ENCODE assay signal across 1 cellular context in the genomic region with DNA sequence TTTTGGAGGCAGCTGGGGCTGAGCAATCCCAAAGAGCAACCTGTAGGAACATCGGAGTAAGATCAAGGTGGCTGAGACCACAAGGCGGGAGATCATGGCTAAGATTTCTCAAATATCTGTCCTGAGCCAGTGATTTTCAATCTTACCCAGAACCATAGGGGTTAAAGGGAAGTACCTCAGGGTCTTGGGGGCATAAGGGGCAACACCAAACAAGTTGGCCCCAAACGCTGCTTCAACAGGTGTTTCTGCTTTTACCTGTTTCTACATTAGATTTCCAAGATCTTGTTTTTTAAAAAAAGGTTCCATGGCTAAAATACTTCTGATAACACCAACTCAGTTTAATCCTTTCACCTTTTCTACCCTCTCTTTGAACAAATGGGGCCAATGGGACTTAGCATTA.
TF ChIP-seq lines count a peak whose summit lies in the region.

No MANE protein-coding gene starts in this region.

TF ChIP-seq in K562, 482 proteins besides CTCF, POLR2A, EP300 and RAD21:
- TF ChIP-seq RBFOX2 (IDR thresholded peaks at IDR 0.05; ENCODE audit: low read depth, low read length) (0 out of 2 replicates have a peak, but pooled peaks have one; percentile 3), ZNF436 (CRISPR knock-in tag; IDR thresholded peaks at IDR 0.05) (no peak)
